Comparison of ENCODE assay signal across 1 cellular context in genomic region chr7:44200699-44201461, GRCh38.
TF ChIP-seq lines count a peak whose summit lies in the region.

YKT6 (plus strand) TSS chr7:44200978; CDS start chr7:44201136, 158 bp downstream.

TF ChIP-seq in HepG2, 621 proteins besides CTCF, POLR2A, EP300 and RAD21 (continued from another document and continues in another):
- no peak for TF ChIP-seq PBX2 (CRISPR knock-in tag; IDR thresholded peaks at IDR 0.05)
- no peak for TF ChIP-seq PHB2 (IDR thresholded peaks at IDR 0.05; ENCODE audit: partially characterized antibody)
- no peak for TF ChIP-seq NR2F6 (IDR thresholded peaks at IDR 0.05)
- TF ChIP-seq NR2F6 (CRISPR knock-in tag; IDR thresholded peaks at IDR 0.05), result no peak
- TF ChIP-seq THAP9 (CRISPR knock-in tag; IDR thresholded peaks at IDR 0.05; ENCODE audit: borderline replicate concordance), result peak; percentile 80
- TF ChIP-seq RBFOX2 (IDR thresholded peaks at IDR 0.05; ENCODE audit: low read depth, low read length), result peak; percentile 90
- no peak for TF ChIP-seq STAT6 (CRISPR knock-in tag; IDR thresholded peaks at IDR 0.05; ENCODE audit: borderline replicate concordance)
- TF ChIP-seq ZBTB49 (CRISPR knock-in tag; IDR thresholded peaks at IDR 0.05; ENCODE audit: borderline replicate concordance), result no peak
- TF ChIP-seq ZNF263 (CRISPR knock-in tag; IDR thresholded peaks at IDR 0.05), result no peak
- no peak for TF ChIP-seq GTF3A (CRISPR knock-in tag; conservative IDR thresholded peaks at IDR 0.05)
- TF ChIP-seq ADNP (CRISPR knock-in tag; IDR thresholded peaks at IDR 0.05), result no peak
- TF ChIP-seq MED1 (CRISPR knock-in tag; IDR thresholded peaks at IDR 0.05), result peak; percentile 66; the same call in 1 of the 2 replicates
- TF ChIP-seq ZNF546 (CRISPR knock-in tag; conservative IDR thresholded peaks at IDR 0.05), result 0 out of 2 replicates have a peak, but pooled peaks have one; percentile 39
- no peak for TF ChIP-seq MTA1 (CRISPR knock-in tag; IDR thresholded peaks at IDR 0.05; ENCODE audit: borderline replicate concordance)
- peak; percentile 39 for TF ChIP-seq MNT (IDR thresholded peaks at IDR 0.05)
- no peak for TF ChIP-seq ELK4 (CRISPR knock-in tag; IDR thresholded peaks at IDR 0.05; ENCODE audit: borderline replicate concordance)
- no peak for TF ChIP-seq PAF1 (CRISPR knock-in tag; IDR thresholded peaks at IDR 0.05)
- peak; percentile 62 for TF ChIP-seq CREB1 (IDR thresholded peaks at IDR 0.05)
- TF ChIP-seq CREB1 (CRISPR knock-in tag; IDR thresholded peaks at IDR 0.05), result no peak; the same call in 1 of the 2 replicates
- TF ChIP-seq TCF7L2 (IDR thresholded peaks at IDR 0.05; ENCODE audit: low read depth, low read length), result no peak
- 0 out of 2 replicates have a peak, but pooled peaks have one; percentile 35 for TF ChIP-seq KLF15 (CRISPR knock-in tag; IDR thresholded peaks at IDR 0.05; ENCODE audit: borderline replicate concordance)
- peak; percentile 44; the same call in 1 of the 2 replicates for TF ChIP-seq MXD1 (CRISPR knock-in tag; IDR thresholded peaks at IDR 0.05)
- TF ChIP-seq E2F1 (CRISPR knock-in tag; IDR thresholded peaks at IDR 0.05), result peak; percentile 52; the same call in 1 of the 2 replicates
- no peak; the same call in 1 of the 2 replicates for TF ChIP-seq FOXK2 (IDR thresholded peaks at IDR 0.05)
- TF ChIP-seq HCFC1 (IDR thresholded peaks at IDR 0.05; ENCODE audit: low read depth, low read length), result peak; percentile 67
- TF ChIP-seq ARID4A (CRISPR knock-in tag; IDR thresholded peaks at IDR 0.05; ENCODE audit: borderline replicate concordance), result peak; percentile 94
- peak; percentile 58 for TF ChIP-seq ZNF142 (CRISPR knock-in tag; IDR thresholded peaks at IDR 0.05)
- TF ChIP-seq ZNF101 (CRISPR knock-in tag; IDR thresholded peaks at IDR 0.05; ENCODE audit: borderline replicate concordance, low read depth), result no peak
- no peak for TF ChIP-seq U2AF2 (IDR thresholded peaks at IDR 0.05; ENCODE audit: low read depth, low read length)
- no peak for TF ChIP-seq NFYC (CRISPR knock-in tag; IDR thresholded peaks at IDR 0.05)
- peak; percentile 44; the same call in 1 of the 2 replicates for TF ChIP-seq TOPORS (CRISPR knock-in tag; IDR thresholded peaks at IDR 0.05)
